ENCODE assay signal across 34 cellular contexts in the genomic region with DNA sequence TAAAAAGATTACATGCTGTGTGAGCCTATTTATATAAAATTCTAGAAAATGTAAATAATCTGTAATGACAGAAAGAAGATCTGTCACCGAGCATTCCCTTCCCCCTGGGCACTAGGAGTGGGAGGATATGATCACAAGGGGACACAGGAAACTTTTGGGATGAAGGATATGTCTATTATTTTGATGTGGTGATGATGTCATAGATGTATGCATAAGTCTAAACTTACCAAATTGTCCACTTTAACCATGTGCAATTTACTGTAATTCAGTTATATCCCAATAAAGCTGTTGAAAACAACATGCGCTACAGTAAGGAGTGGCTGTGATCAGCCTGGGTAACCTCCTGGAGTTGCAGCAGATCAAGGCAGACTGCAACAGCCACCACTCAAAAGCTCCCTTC.
DNase-seq lines count a peak whose midpoint lies in the region; ATAC-seq, FAIRE-seq and TF ChIP-seq lines count a peak whose summit lies in the region.
"Had no signal": no experiment of that assay in that cellular context is flagged by ENCODE, and none has a peak within 500 bp of the region (broad histone marks: within the 10 kb centered on the region; RNA-seq: fewer than 3 reads in every experiment).

No MANE protein-coding gene starts in this region.

- no peak overlapping the region for H2BK120ac ChIP-seq in trophoblast cell (ENCODE audit: insufficient read depth, low read length, poor library complexity)

- H3K9ac ChIP-seq in HepG2 (ENCODE audit: insufficient read depth, low read depth, low read length) (no peak overlapping the region), trophoblast cell (ENCODE audit: low read length) (no peak overlapping the region)
- H3K9ac ChIP-seq: BLaER1; BLaER1 treated with 17β-estradiol and CSF1 and Interleukin-3, amounts not matched to agents 10 nM and 100 nM had no signal

- H3K4me1 ChIP-seq in HepG2 (ENCODE audit: insufficient read depth, low read length) (no peaks in the 10 kb centered on the region), right lobe of liver (no peaks in the 10 kb centered on the region), GM23338 (ENCODE audit: insufficient read depth) (no peaks in the 10 kb centered on the region), trophoblast cell (ENCODE audit: control insufficient read depth in 1 of 2, insufficient read depth in 2 of 2, low read length in 2 of 2) (no peaks in the 10 kb centered on the region)
- H3K4me1 ChIP-seq: A549; BLaER1; BLaER1 treated with 17β-estradiol and CSF1 and Interleukin-3, amounts not matched to agents 10 nM and 100 nM; Caco-2 had no signal

- no peak overlapping the region for H4K91ac ChIP-seq in trophoblast cell (ENCODE audit: low read depth, low read length)

- in situ Hi-C loops in HepG2 (cut with HindIII; ENCODE audit: extremely low pct_ligation_motif_present, low pct_unique_long_range_greater_than_20kb): no loop called here

- ATAC-seq in HepG2 (no peak), right lobe of liver (no peak), GM23338 (no peak)
- ATAC-seq: A549; CD8-positive, alpha-beta T cell had no signal

- no peak for TF ChIP-seq CTCF in HepG2 (CRISPR knock-in tag; IDR thresholded peaks at IDR 0.05)
- TF ChIP-seq CTCF in right lobe of liver (IDR thresholded peaks at IDR 0.05): no peak
- no peak for TF ChIP-seq CTCF in GM23338 (conservative IDR thresholded peaks at IDR 0.05; ENCODE audit: low read depth in 2 of 2)
- TF ChIP-seq CTCF in progenitor cell of endocrine pancreas (IDR thresholded peaks at IDR 0.05; ENCODE audit: unreplicated experiment): no peak

- H3K4ac ChIP-seq in trophoblast cell (ENCODE audit: low read depth, low read length): no peak overlapping the region

- H3K9me2 ChIP-seq in GM23338 (ENCODE audit: insufficient read depth): no peaks in the 10 kb centered on the region

- POLR2A ChIA-PET in HepG2 (lab: Yijun Ruan, JAX): no interaction called here

- H3K4me3 Mint-ChIP-seq in GM23338 (no peak overlapping the region), progenitor cell of endocrine pancreas (ENCODE audit: low read depth) (no peak overlapping the region)
- H3K4me3 Mint-ChIP-seq: B cell; CD14-positive monocyte; CD4-positive, alpha-beta memory T cell; CD4-positive, alpha-beta T cell; CD8-positive, alpha-beta memory T cell; CD8-positive, alpha-beta T cell had no signal

- H4K20me1 ChIP-seq in HepG2 (ENCODE audit: insufficient read depth, low read length): no peaks in the 10 kb centered on the region
- no peaks in the 10 kb centered on the region for H4K20me1 ChIP-seq in GM23338 (replicated peaks; ENCODE audit: insufficient read depth)
- H4K20me1 ChIP-seq: BLaER1; BLaER1 treated with 17β-estradiol and CSF1 and Interleukin-3, amounts not matched to agents 10 nM and 100 nM had no signal

- TF ChIP-seq POLR2A in HepG2 (IDR thresholded peaks at IDR 0.05; ENCODE audit: insufficient read depth in 1 of 2, low read depth in 2 of 2, low read length in 2 of 2) (no peak), right lobe of liver (IDR thresholded peaks at IDR 0.05) (no peak)

- H3K79me1 ChIP-seq in trophoblast cell (ENCODE audit: low read length): no peaks in the 10 kb centered on the region

- H3K36me3 ChIP-seq in HepG2 (replicated peaks in 1 of 2; ENCODE audit: control insufficient read depth in 1 of 2, insufficient read depth in 2 of 2, low read length in 2 of 2) (no peaks in the 10 kb centered on the region), right lobe of liver (no peaks in the 10 kb centered on the region), GM23338 (ENCODE audit: insufficient read depth) (no peaks in the 10 kb centered on the region), trophoblast cell (ENCODE audit: control insufficient read depth in 1 of 2, insufficient read depth in 2 of 2, low read length in 2 of 2) (no peaks in the 10 kb centered on the region)
- H3K36me3 ChIP-seq: BE2C; BLaER1; BLaER1 treated with 17β-estradiol and CSF1 and Interleukin-3, amounts not matched to agents 10 nM and 100 nM had no signal

- no peak overlapping the region for H3K4me3 ChIP-seq in HepG2 (replicated peaks in 1 of 3; ENCODE audit: insufficient read depth in 1 of 3, low read depth in 2 of 3, low read length in 3 of 3)
- H3K4me3 ChIP-seq in right lobe of liver: no peak overlapping the region
- H3K4me3 ChIP-seq in GM23338: no peak overlapping the region
- no peak overlapping the region for H3K4me3 ChIP-seq in trophoblast cell (ENCODE audit: low read depth, low read length)
- H3K4me3 ChIP-seq: A549; BLaER1; BLaER1 treated with 17β-estradiol and CSF1 and Interleukin-3, amounts not matched to agents 10 nM and 100 nM had no signal

- H2BK5ac ChIP-seq in trophoblast cell (ENCODE audit: low read depth, low read length, poor library complexity): no peak overlapping the region

- H4K12ac ChIP-seq in trophoblast cell (ENCODE audit: low read depth, low read length): no peak overlapping the region

- no peak overlapping the region for H4K8ac ChIP-seq in trophoblast cell (ENCODE audit: low read depth, low read length)

- 46% methylated on average over 2 of the region's 2 CpGs for WGBS in HepG2 (ENCODE audit: low lambda C conversion rate)
- WGBS in right lobe of liver (ENCODE audit: insufficient coverage, low coverage, low lambda C conversion rate, missing lambda C conversion rate): 100% methylated on average over 2 of the region's 2 CpGs
- WGBS in trophoblast cell (ENCODE audit: extremely low coverage, insufficient coverage, insufficient read length): no CpG with 5 or more reads among the region's 2 CpGs

- no peak overlapping the region for H3K18ac ChIP-seq in trophoblast cell (ENCODE audit: low read length)

- H3K27ac ChIP-seq in HepG2 (ENCODE audit: extremely low read length, insufficient read depth, low read length): no peak overlapping the region
- H3K27ac ChIP-seq in right lobe of liver: no peak overlapping the region
- no peak overlapping the region for H3K27ac ChIP-seq in GM23338 (ENCODE audit: low read depth)
- no peak overlapping the region for H3K27ac ChIP-seq in trophoblast cell (ENCODE audit: low read depth, low read length)
- H3K27ac ChIP-seq: 22Rv1; A549; BLaER1; BLaER1 treated with 17β-estradiol and CSF1 and Interleukin-3, amounts not matched to agents 10 nM and 100 nM; C4-2B had no signal

- FAIRE-seq in HepG2 (lab: Jason Lieb, UNC): no peak
- FAIRE-seq: A204.1, A549 had no signal

- no peaks in the 10 kb centered on the region; the same call in 2 of the 3 replicates for H3K36me3 Mint-ChIP-seq in GM23338 (ENCODE audit: low read depth)
- H3K36me3 Mint-ChIP-seq in progenitor cell of endocrine pancreas (ENCODE audit: insufficient read depth): no peaks in the 10 kb centered on the region
- H3K36me3 Mint-ChIP-seq: CD14-positive monocyte; CD4-positive, CD25-positive, alpha-beta regulatory T cell; CD8-positive, alpha-beta T cell had no signal

- H2AK5ac ChIP-seq in trophoblast cell (ENCODE audit: low read length): no peak overlapping the region

- TF ChIP-seq EP300 in HepG2 (IDR thresholded peaks at IDR 0.05; ENCODE audit: low read depth in 2 of 2, low read length in 2 of 2): no peak
- TF ChIP-seq EP300 in HepG2 (CRISPR knock-in tag; IDR thresholded peaks at IDR 0.05; ENCODE audit: borderline replicate concordance): no peak

- H3K27me3 ChIP-seq in HepG2 (ENCODE audit: control insufficient read depth in 1 of 2, insufficient read depth in 2 of 2, low read length in 2 of 2): 0 out of 5 replicates have a peak, but pooled peaks cover 0 to 2% of the 10 kb centered on the region in 2 experiments
- H3K27me3 ChIP-seq in right lobe of liver: no peaks in the 10 kb centered on the region
- no peaks in the 10 kb centered on the region for H3K27me3 ChIP-seq in GM23338 (ENCODE audit: insufficient read depth)
- no peaks in the 10 kb centered on the region for H3K27me3 ChIP-seq in trophoblast cell (ENCODE audit: insufficient read depth, low read length)
- H3K27me3 ChIP-seq: BE2C; BLaER1; BLaER1 treated with 17β-estradiol and CSF1 and Interleukin-3, amounts not matched to agents 10 nM and 100 nM had no signal

- no peak for TF ChIP-seq RAD21 in HepG2 (CRISPR knock-in tag; IDR thresholded peaks at IDR 0.05)

- H3K4me1 Mint-ChIP-seq in GM23338 (no peaks in the 10 kb centered on the region; the same call in 2 of the 3 replicates), progenitor cell of endocrine pancreas (ENCODE audit: low read depth) (no peaks in the 10 kb centered on the region)
- H3K4me1 Mint-ChIP-seq: B cell; CD14-positive monocyte; CD4-positive, alpha-beta memory T cell; CD4-positive, CD25-positive, alpha-beta regulatory T cell; CD8-positive, alpha-beta memory T cell had no signal

- H3K9me3 ChIP-seq in HepG2 (ENCODE audit: low read length) (no peaks in the 10 kb centered on the region), right lobe of liver (no peaks in the 10 kb centered on the region), trophoblast cell (ENCODE audit: insufficient read depth, low read depth, low read length) (peaks cover 1% of the 10 kb centered on the region)
- H3K9me3 ChIP-seq: BE2C, BLaER1, Caco-2 had no signal

- no TSS peak for BruUV-seq in HepG2 (replicated peaks; lab: Mats Ljungman, UMichigan)

- H2BK12ac ChIP-seq in trophoblast cell (ENCODE audit: low read length): no peak overlapping the region

- no peak overlapping the region for H2AFZ ChIP-seq in HepG2 (ENCODE audit: low read length)
- 0 out of 2 replicates have a peak overlapping the region, but pooled peaks have one; percentile 38 for H2AFZ ChIP-seq in GM23338
- H2AFZ ChIP-seq in trophoblast cell (ENCODE audit: insufficient read depth, low read length, poor library complexity): no peak overlapping the region

- H3K9me3 Mint-ChIP-seq in GM23338: peaks cover 3% of the 10 kb centered on the region; the same call in 1 of the 3 replicates
- peaks cover 6% of the 10 kb centered on the region for H3K9me3 Mint-ChIP-seq in progenitor cell of endocrine pancreas (ENCODE audit: low read depth)

- H3K27ac Mint-ChIP-seq in GM23338 (no peak overlapping the region), progenitor cell of endocrine pancreas (no peak overlapping the region)
- H3K27ac Mint-ChIP-seq: B cell; CD14-positive monocyte; CD4-positive, alpha-beta memory T cell; CD4-positive, alpha-beta T cell; CD4-positive, CD25-positive, alpha-beta regulatory T cell; CD8-positive, alpha-beta memory T cell; CD8-positive, alpha-beta T cell had no signal

- H3K4me2 ChIP-seq in HepG2 (ENCODE audit: low read depth, low read length) (no peak overlapping the region), GM23338 (no peak overlapping the region), trophoblast cell (ENCODE audit: low read length) (no peak overlapping the region)
- H3K4me2 ChIP-seq: A549; BLaER1; BLaER1 treated with 17β-estradiol and CSF1 and Interleukin-3, amounts not matched to agents 10 nM and 100 nM had no signal

- H3K14ac ChIP-seq in trophoblast cell (ENCODE audit: low read length): no peak overlapping the region

- H3K79me2 ChIP-seq in HepG2 (ENCODE audit: insufficient read depth, low read length) (no peaks in the 10 kb centered on the region), GM23338 (replicated peaks; ENCODE audit: insufficient read depth) (no peaks in the 10 kb centered on the region), trophoblast cell (ENCODE audit: control insufficient read depth, insufficient read depth, low read length, poor library complexity) (no peaks in the 10 kb centered on the region)

- CTCF ChIA-PET in HepG2 (lab: Yijun Ruan, JAX; ENCODE audit: low intra/inter-chr PET ratio, low total read pairs): no interaction called here

- intact Hi-C loops in HepG2 (cut with micrococcal nuclease; ENCODE audit: unreplicated experiment): no loop called here
- intact Hi-C loops in right lobe of liver (cut with DNase I): no loop called here

- H3K27me3 Mint-ChIP-seq in GM23338 (ENCODE audit: insufficient read depth, low read depth, poor library complexity) (no peaks in the 10 kb centered on the region), progenitor cell of endocrine pancreas (peaks cover 2% of the 10 kb centered on the region)

- H3K23ac ChIP-seq in trophoblast cell (ENCODE audit: low read length): peak overlapping the region; percentile 40

- no peak for DNase-seq in HepG2 (ENCODE audit: low spot score)
- no peak for DNase-seq in right lobe of liver
- no peak for DNase-seq in GM23338 (ENCODE audit: low spot score)
- no peak for DNase-seq in trophoblast cell
- DNase-seq in SHP77 treated with DMSO at 0.1 percent for 48 hours (lab: John Stamatoyannopoulos, UW): no peak
- no peak for DNase-seq in progenitor cell of endocrine pancreas (ENCODE audit: low spot score, unreplicated experiment)
- DNase-seq: 8988T; ACHN; AML-193; BE2C; C1 segment of cervical spinal cord; Caco-2; Calu3; CD4-positive, alpha-beta memory T cell; CD4-positive, alpha-beta T cell; CD4-positive, CD25-positive, alpha-beta regulatory T cell; CD8-positive, alpha-beta memory T cell; CD8-positive, alpha-beta T cell; COR-L47; DMS 273 treated with DMSO at 0.1 percent for 48 hours; DMS153; DMS53; DMS79; DMS79 treated with DMSO at 0.1 percent for 48 hours; DND-41; EL had no signal

- H3F3A ChIP-seq in GM23338 (replicated peaks; ENCODE audit: low read depth): no peaks in the 10 kb centered on the region
